Comparison of ENCODE assay signal across 8 cellular contexts in genomic region chr6:100881707-100882040, GRCh38. TPM values are rescaled to one million over a fixed set of nuclear protein-coding genes. Genes with fewer than 3 reads are reported as not detected.
DNase-seq lines count a peak whose midpoint lies in the region; ATAC-seq and TF ChIP-seq lines count a peak whose summit lies in the region.

No MANE protein-coding gene starts in this region.

- ATAC-seq in HG02981 (IDR thresholded peaks at IDR 0.05; ENCODE audit: unreplicated experiment) = no peak

- in situ Hi-C loops in ACHN (cut with HindIII; ENCODE audit: low pct_ligation_motif_present, low pct_unique_long_range_greater_than_20kb, low sequenced_read_pairs) = no loop called here
- in situ Hi-C loops in GM13977 (cut with MboI; ENCODE audit: low pct_unique_long_range_greater_than_20kb, low sequenced_read_pairs, unreplicated experiment) = no loop called here

- no peaks in the 10 kb centered on the region for H3K27me3 Mint-ChIP-seq in mesothelial cell of epicardium (ENCODE audit: low read depth)

- TF ChIP-seq CTCF in GM13977 (IDR thresholded peaks at IDR 0.05; ENCODE audit: extremely low read depth, insufficient read depth, missing control alignments) (no peak), mesothelial cell of epicardium (IDR thresholded peaks at IDR 0.05; ENCODE audit: unreplicated experiment) (no peak)

- DNase-seq in ACHN = peak; percentile 17
- peak; percentile 18 for DNase-seq in GM13977 (ENCODE audit: low spot score)
- DNase-seq in NCI-H2227 (lab: John Stamatoyannopoulos, UW; ENCODE audit: unreplicated experiment) = peak; percentile 51
- peak; percentile 20 for DNase-seq in cerebellum (ENCODE audit: low spot score)
- no peak for DNase-seq in mesothelial cell of epicardium (ENCODE audit: low spot score in 2 of 2, unreplicated experiment in 2 of 2)
- no peak for DNase-seq in 8988T
- no peak for DNase-seq in stimulated activated CD8-positive, alpha-beta memory T cell treated with anti-CD3 and anti-CD28 coated beads, Interleukin-4, amount 100 ng/mL, for 48 hours

- no peaks in the 10 kb centered on the region for H3K36me3 Mint-ChIP-seq in mesothelial cell of epicardium

- H3K4me3 Mint-ChIP-seq in mesothelial cell of epicardium = peak overlapping the region; percentile 100

- H3K4me1 Mint-ChIP-seq in mesothelial cell of epicardium = peaks cover 32% of the 10 kb centered on the region

- peak overlapping the region; percentile 99 for H3K27ac Mint-ChIP-seq in mesothelial cell of epicardium

- H3K9me3 Mint-ChIP-seq in mesothelial cell of epicardium = no peaks in the 10 kb centered on the region

RNA-seq across cellular contexts. Expression of gene ASCC3, which starts 0.5 kb away (rescaled TPM):
- 41.6 TPM for total RNA-seq in cerebellum
- 45.6 to 48.3 TPM (median 47.7 TPM) in 3 replicates for total RNA-seq in mesothelial cell of epicardium

Comparison
In these comparisons a context has a peak if more than half of its experiments do, and no peak if none do; other contexts are left out.
1. DNase-seq: peak in ACHN (single experiment), GM13977 (single experiment), NCI-H2227 (single experiment) and cerebellum (single experiment); none in mesothelial cell of epicardium (0 of 2), 8988T (single experiment) and stimulated activated CD8-positive, alpha-beta memory T cell treated with anti-CD3 and anti-CD28 coated beads, Interleukin-4, amount 100 ng/mL, for 48 hours (single experiment).